ENCODE assay signal across 1 cellular context in the genomic region with DNA sequence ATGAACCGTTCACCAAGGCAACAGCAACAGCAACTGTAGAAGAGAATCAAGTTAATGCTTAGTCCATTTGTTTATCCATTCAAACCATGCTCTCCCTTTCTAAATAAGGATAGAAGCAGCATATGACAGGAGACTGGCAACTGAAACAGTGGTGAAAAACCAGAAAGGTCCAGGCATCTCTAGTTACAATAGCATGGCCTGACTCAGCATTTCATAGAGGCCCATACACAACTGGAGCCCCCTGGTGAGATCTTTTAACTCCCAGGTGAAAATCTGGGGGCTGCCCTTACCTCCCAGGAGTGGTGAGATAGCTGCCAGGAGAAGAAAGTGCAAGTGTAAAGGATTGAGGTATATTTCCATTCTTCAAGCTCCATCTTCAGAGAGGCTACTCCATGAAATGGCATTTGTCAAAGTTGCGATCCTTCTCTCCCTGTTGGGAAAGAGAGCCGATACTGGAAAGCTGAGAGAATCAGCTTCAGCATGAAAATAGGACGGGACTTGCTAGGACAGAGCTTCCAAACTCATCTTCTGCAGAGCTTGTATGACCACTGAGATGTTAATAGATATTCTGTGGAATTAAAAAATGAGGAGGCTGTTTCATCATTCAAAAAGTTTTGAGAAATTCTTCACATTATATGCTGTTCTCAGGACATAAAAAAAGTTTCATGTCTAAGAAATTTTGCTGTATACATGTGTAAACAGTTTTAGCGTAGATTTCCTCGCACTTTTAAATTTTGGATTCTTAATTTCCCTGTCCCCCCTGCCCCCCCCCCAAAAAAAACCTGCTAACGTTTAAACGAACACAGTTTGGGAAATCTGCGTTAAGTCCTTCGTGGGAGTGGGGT.
TF ChIP-seq lines count a peak whose summit lies in the region.

No MANE protein-coding gene starts in this region.

TF ChIP-seq in HCT116, 20 proteins besides CTCF, POLR2A, EP300 and RAD21 (continued from another document):
- TF ChIP-seq, protein P1, sequence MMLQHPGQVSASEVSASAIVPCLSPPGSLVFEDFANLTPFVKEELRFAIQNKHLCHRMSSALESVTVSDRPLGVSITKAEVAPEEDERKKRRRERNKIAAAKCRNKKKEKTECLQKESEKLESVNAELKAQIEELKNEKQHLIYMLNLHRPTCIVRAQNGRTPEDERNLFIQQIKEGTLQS (IDR thresholded peaks at IDR 0.05) = no peak
- TF ChIP-seq EGR1 (IDR thresholded peaks at IDR 0.05; ENCODE audit: low read depth) = no peak
